ENCODE assay signal across 1 cellular context in the genomic region with DNA sequence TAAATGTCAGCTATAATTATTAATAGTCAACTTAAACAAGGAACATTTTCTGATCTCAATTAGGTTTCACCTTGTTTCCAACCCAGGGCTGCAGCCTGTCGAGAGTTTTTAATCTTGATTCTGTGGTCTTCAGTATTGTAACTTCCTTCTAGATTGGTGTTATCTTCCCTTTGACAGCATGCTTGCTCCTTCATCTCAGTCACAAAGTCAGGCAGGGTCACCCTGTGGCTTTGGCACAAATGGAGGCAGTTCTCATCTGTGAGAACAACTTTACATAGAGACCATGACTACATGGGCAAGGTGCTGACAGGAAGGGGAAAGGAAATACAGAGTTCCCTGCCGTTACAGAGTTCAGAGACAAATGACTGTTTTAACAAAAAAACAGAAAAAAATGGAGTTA.
TF ChIP-seq lines count a peak whose summit lies in the region.

No MANE protein-coding gene starts in this region.

TF ChIP-seq in K562, 482 proteins besides CTCF, POLR2A, EP300 and RAD21 (continued from another document):
- TF ChIP-seq, protein P1, sequence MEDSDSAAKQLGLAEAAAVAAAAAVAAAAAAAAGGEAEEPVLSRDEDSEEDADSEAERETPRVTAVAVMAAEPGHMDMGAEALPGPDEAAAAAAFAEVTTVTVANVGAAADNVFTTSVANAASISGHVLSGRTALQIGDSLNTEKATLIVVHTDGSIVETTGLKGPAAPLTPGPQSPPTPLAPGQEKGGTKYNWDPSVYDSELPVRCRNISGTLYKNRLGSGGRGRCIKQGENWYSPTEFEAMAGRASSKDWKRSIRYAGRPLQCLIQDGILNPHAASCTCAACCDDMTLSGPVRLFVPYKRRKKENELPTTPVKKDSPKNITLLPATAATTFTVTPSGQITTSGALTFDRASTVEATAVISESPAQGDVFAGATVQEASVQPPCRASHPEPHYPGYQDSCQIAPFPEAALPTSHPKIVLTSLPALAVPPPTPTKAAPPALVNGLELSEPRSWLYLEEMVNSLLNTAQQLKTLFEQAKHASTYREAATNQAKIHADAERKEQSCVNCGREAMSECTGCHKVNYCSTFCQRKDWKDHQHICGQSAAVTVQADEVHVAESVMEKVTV (CRISPR knock-in tag; IDR thresholded peaks at IDR 0.05): no peak
- TF ChIP-seq, protein P2, sequence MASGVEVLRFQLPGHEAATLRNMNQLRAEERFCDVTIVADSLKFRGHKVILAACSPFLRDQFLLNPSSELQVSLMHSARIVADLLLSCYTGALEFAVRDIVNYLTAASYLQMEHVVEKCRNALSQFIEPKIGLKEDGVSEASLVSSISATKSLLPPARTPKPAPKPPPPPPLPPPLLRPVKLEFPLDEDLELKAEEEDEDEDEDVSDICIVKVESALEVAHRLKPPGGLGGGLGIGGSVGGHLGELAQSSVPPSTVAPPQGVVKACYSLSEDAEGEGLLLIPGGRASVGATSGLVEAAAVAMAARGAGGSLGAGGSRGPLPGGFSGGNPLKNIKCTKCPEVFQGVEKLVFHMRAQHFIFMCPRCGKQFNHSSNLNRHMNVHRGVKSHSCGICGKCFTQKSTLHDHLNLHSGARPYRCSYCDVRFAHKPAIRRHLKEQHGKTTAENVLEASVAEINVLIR (CRISPR knock-in tag; IDR thresholded peaks at IDR 0.05): no peak
- TF ChIP-seq, protein P3, sequence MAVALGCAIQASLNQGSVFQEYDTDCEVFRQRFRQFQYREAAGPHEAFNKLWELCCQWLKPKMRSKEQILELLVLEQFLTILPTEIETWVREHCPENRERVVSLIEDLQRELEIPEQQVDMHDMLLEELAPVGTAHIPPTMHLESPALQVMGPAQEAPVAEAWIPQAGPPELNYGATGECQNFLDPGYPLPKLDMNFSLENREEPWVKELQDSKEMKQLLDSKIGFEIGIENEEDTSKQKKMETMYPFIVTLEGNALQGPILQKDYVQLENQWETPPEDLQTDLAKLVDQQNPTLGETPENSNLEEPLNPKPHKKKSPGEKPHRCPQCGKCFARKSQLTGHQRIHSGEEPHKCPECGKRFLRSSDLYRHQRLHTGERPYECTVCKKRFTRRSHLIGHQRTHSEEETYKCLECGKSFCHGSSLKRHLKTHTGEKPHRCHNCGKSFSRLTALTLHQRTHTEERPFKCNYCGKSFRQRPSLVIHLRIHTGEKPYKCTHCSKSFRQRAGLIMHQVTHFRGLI (CRISPR knock-in tag; IDR thresholded peaks at IDR 0.05): no peak
- TF ChIP-seq U2AF1 (optimal IDR thresholded peaks at IDR 0.05; ENCODE audit: low read depth, low read length) (no peak), ZNF695 (CRISPR knock-in tag; IDR thresholded peaks at IDR 0.05) (no peak)
